33 cellular contexts compared by ENCODE assay signal in the genomic region with DNA sequence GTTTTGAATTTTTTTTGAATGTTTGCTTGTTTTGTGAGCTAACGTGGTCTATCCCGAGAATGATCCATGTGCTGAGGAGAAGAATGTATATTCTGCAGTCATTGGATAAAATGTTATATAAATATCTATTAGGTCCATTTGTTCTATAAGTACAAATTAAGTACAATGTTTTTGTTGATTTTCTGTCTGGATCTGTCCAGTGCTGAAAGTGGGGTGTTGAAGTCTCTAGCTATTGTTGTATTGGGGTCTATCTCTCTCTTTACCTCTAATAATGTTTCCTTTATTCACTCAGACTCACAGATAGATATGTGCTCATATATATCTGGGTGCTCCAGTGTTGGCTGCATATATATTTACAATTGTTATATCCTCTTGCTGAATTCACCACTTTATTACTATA.
"Had no signal": no experiment of that assay in that cellular context is flagged by ENCODE, and none has a peak within 500 bp of the region (broad histone marks: within the 10 kb centered on the region; RNA-seq: fewer than 3 reads in every experiment).

No MANE protein-coding gene starts in this region.

- FAIRE-seq: astrocyte had no signal

- ATAC-seq: activated CD4-positive, alpha-beta T cell treated with anti-CD3 and anti-CD28 coated beads for 36 hours; activated CD4-positive, CD25-positive, alpha-beta regulatory T cell treated with anti-CD3 and anti-CD28 coated beads, Interleukin-2, amount 50 U/mL, for 24 hours; activated CD8-positive, alpha-beta memory T cell treated with anti-CD3 and anti-CD28 coated beads, Interleukin-2, amount 10 ng/mL, durations not matched to agents 7 days and 5 days; activated CD8-positive, alpha-beta T cell treated with anti-CD3 and anti-CD28 coated beads, Interleukin-2, amount 10 ng/mL, durations not matched to agents 7 days and 5 days; activated naive CD4-positive, alpha-beta T cell treated with anti-CD3 and anti-CD28 coated beads, Interleukin-2, amount 50 U/mL, for 72 hours; body of pancreas; WTC11 had no signal

- H3K27ac ChIP-seq: adrenal gland, body of pancreas, brain microvascular endothelial cell, breast epithelium, WERI-Rb-1 had no signal

- H3K9me3 ChIP-seq: adrenal gland, body of pancreas, breast epithelium had no signal

- H3K36me3 ChIP-seq: adrenal gland, brain microvascular endothelial cell, breast epithelium, WERI-Rb-1 had no signal

- H3K27me3 ChIP-seq: adrenal gland, body of pancreas, brain microvascular endothelial cell, breast epithelium had no signal

- H3K4me1 ChIP-seq: adrenal gland, body of pancreas, breast epithelium had no signal

- H3K4me3 ChIP-seq: adrenal gland, body of pancreas, breast epithelium had no signal

- DNase-seq: activated CD4-positive, alpha-beta memory T cell treated with anti-CD3 and anti-CD28 coated beads, Interleukin-2, amount 10 ng/mL, durations not matched to agents 7 days and 5 days; activated CD4-positive, alpha-beta T cell treated with anti-CD3 and anti-CD28 coated beads for 1 hour; activated CD4-positive, alpha-beta T cell treated with anti-CD3 and anti-CD28 coated beads for 36 hours; activated CD4-positive, alpha-beta T cell treated with anti-CD3 and anti-CD28 coated beads for 48 hours; activated CD4-positive, alpha-beta T cell treated with anti-CD3 and anti-CD28 coated beads, Interleukin-2, amount 10 ng/mL, durations not matched to agents 7 days and 5 days; activated CD4-positive, alpha-beta T cell treated with anti-CD3 and anti-CD28 coated beads, Interleukin-2, amount 50 U/mL, for 48 hours; activated CD4-positive, CD25-positive, alpha-beta regulatory T cell; activated CD8-positive, alpha-beta memory T cell treated with anti-CD3 and anti-CD28 coated beads for 24 hours; activated CD8-positive, alpha-beta memory T cell treated with anti-CD3 and anti-CD28 coated beads, Interleukin-2, amount 10 ng/mL, durations not matched to agents 7 days and 5 days; activated CD8-positive, alpha-beta memory T cell treated with anti-CD3 and anti-CD28 coated beads, Interleukin-2, amount 50 U/mL, for 48 hours; activated CD8-positive, alpha-beta T cell treated with anti-CD3 and anti-CD28 coated beads, Interleukin-2, amount 10 ng/mL, durations not matched to agents 7 days and 5 days; activated effector memory CD4-positive, alpha-beta T cell treated with Interleukin-2 at 50 U/mL for 16 hours; activated gamma-delta T cell; activated naive CD4-positive, alpha-beta T cell treated with anti-CD3 and anti-CD28 coated beads, Interleukin-2, amount 50 U/mL, for 16 hours; activated naive CD4-positive, alpha-beta T cell treated with Interleukin-2 at 50 U/mL for 16 hours; activated naive CD8-positive, alpha-beta T cell treated with anti-CD3 and anti-CD28 coated beads for 36 hours; activated T-cell treated with anti-CD3 and anti-CD28 coated beads, Interleukin-2, amount 50 U/mL, for 24 hours; activated T-cell treated with anti-CD3 and anti-CD28 coated beads, Interleukin-2, amount 50 U/mL, for 48 hours; adrenal gland; amniotic stem cell; aorta; body of pancreas; brain microvascular endothelial cell; central memory CD4-positive, alpha-beta T cell; T-helper 1 cell; T-helper 2 cell; T-helper 9 cell; WERI-Rb-1 had no signal
